In the genomic region with DNA sequence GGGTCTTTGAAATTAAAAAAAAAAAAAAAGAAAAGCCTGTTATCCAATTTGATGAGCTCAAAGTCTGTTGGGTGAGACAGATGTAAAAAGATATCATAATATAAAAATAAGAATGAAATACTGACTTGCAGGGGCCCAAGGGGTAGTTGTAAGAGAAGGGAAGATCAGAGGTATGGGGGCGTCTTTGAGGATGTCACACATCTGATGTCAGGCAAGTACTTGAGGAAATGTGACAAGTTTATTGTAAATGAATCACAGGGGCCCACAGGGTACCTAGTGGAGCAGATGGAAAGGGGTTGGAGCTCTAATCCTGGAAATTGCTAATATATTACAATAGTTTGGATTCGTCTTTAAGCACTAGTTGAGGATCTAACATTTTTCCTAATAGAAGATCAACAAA, we compare ENCODE assay signal across 12 cellular contexts.
DNase-seq lines count a peak whose midpoint lies in the region; ATAC-seq and TF ChIP-seq lines count a peak whose summit lies in the region.
"Had no signal": no experiment of that assay in that cellular context is flagged by ENCODE, and none has a peak within 500 bp of the region (broad histone marks: within the 10 kb centered on the region; RNA-seq: fewer than 3 reads in every experiment).

No MANE protein-coding gene starts in this region.

- H3K27ac Mint-ChIP-seq in activated T-helper 2 cell treated with anti-CD3 and anti-CD28 coated beads, Interferon-gamma antibody, Interleukin-2, Interleukin-4, amounts not matched to agents 10 μg/mL and 5 μg/mL and 100 μg/mL, durations not matched to agents 14 hours and 24 hours and 36 hours = peak overlapping the region; percentile 92

- H3K9me3 ChIP-seq in left ventricle myocardium inferior (replicated peaks) (no peaks in the 10 kb centered on the region), right cardiac atrium (ENCODE audit: control insufficient read depth, low read length) (no peaks in the 10 kb centered on the region), mesodermal cell (ENCODE audit: control insufficient read depth, low read length) (no peaks in the 10 kb centered on the region), tibial artery (no peaks in the 10 kb centered on the region)
- H3K9me3 ChIP-seq: esophagus squamous epithelium, right lobe of liver had no signal

- no peaks in the 10 kb centered on the region for H3K27me3 ChIP-seq in left ventricle myocardium inferior (ENCODE audit: low read depth)
- no peaks in the 10 kb centered on the region for H3K27me3 ChIP-seq in right cardiac atrium (ENCODE audit: control insufficient read depth, insufficient read depth)
- H3K27me3 ChIP-seq in tibial artery = no peaks in the 10 kb centered on the region
- H3K27me3 ChIP-seq: cardiac muscle cell, esophagus squamous epithelium, right lobe of liver had no signal

- TF ChIP-seq CTCF in left ventricle myocardium inferior (IDR thresholded peaks at IDR 0.05; ENCODE audit: borderline replicate concordance) (no peak), tibial artery (IDR thresholded peaks at IDR 0.05) (no peak)

- no peak for DNase-seq in left ventricle myocardium inferior
- no peak for DNase-seq in right cardiac atrium
- no peak for DNase-seq in activated T-helper 2 cell treated with anti-CD3 and anti-CD28 coated beads, Interferon-gamma antibody, Interleukin-2, Interleukin-4, amounts not matched to agents 10 μg/mL and 5 μg/mL and 100 μg/mL, durations not matched to agents 14 hours and 24 hours and 36 hours (ENCODE audit: low spot score)
- DNase-seq in tibial artery = no peak
- no peak for DNase-seq in inferior parietal cortex (ENCODE audit: extremely low spot score)
- DNase-seq: esophagus squamous epithelium, Kasumi-1, right lobe of liver had no signal

- H3K36me3 ChIP-seq in left ventricle myocardium inferior (no peaks in the 10 kb centered on the region), mesodermal cell (ENCODE audit: control insufficient read depth, insufficient read depth, low read length) (no peaks in the 10 kb centered on the region), tibial artery (no peaks in the 10 kb centered on the region)
- H3K36me3 ChIP-seq: cardiac muscle cell, esophagus squamous epithelium, right lobe of liver had no signal

- peaks cover 71% of the 10 kb centered on the region for H3K4me1 Mint-ChIP-seq in activated T-helper 2 cell treated with anti-CD3 and anti-CD28 coated beads, Interferon-gamma antibody, Interleukin-2, Interleukin-4, amounts not matched to agents 10 μg/mL and 5 μg/mL and 100 μg/mL, durations not matched to agents 14 hours and 24 hours and 36 hours (ENCODE audit: low read depth)

- H3K27ac ChIP-seq in left ventricle myocardium inferior (replicated peaks) (peak overlapping the region; percentile 81), right cardiac atrium (ENCODE audit: low read length) (no peak overlapping the region), mesodermal cell (ENCODE audit: low read depth, low read length, severe bottlenecking) (peak overlapping the region; percentile 85), tibial artery (peak overlapping the region; percentile 72 to 74)
- H3K27ac ChIP-seq: cardiac muscle cell, right lobe of liver had no signal

- H3K4me3 ChIP-seq in left ventricle myocardium inferior (no peak overlapping the region), right cardiac atrium (ENCODE audit: low read length) (no peak overlapping the region), mesodermal cell (ENCODE audit: extremely low read depth, insufficient read depth, low read length, poor library complexity, severe bottlenecking) (no peak overlapping the region), tibial artery (no peak overlapping the region)
- H3K4me3 ChIP-seq: cardiac muscle cell, esophagus squamous epithelium, right lobe of liver had no signal

- H3K36me3 Mint-ChIP-seq in activated T-helper 2 cell treated with anti-CD3 and anti-CD28 coated beads, Interferon-gamma antibody, Interleukin-2, Interleukin-4, amounts not matched to agents 10 μg/mL and 5 μg/mL and 100 μg/mL, durations not matched to agents 14 hours and 24 hours and 36 hours (ENCODE audit: low read depth) = peaks cover 5% of the 10 kb centered on the region

- 81% methylated on average over 2 of the region's 2 CpGs for WGBS in right cardiac atrium
- WGBS in mesodermal cell (ENCODE audit: insufficient coverage in 2 of 2), 2 experiments = 75 to 80% methylated on average over 1 of the region's 2 CpGs

- H3K9me3 Mint-ChIP-seq in activated T-helper 2 cell treated with anti-CD3 and anti-CD28 coated beads, Interferon-gamma antibody, Interleukin-2, Interleukin-4, amounts not matched to agents 10 μg/mL and 5 μg/mL and 100 μg/mL, durations not matched to agents 14 hours and 24 hours and 36 hours = no peaks in the 10 kb centered on the region

- peak overlapping the region; percentile 54 for H3K4me3 Mint-ChIP-seq in activated T-helper 2 cell treated with anti-CD3 and anti-CD28 coated beads, Interferon-gamma antibody, Interleukin-2, Interleukin-4, amounts not matched to agents 10 μg/mL and 5 μg/mL and 100 μg/mL, durations not matched to agents 14 hours and 24 hours and 36 hours (ENCODE audit: low read depth)

- ATAC-seq in right cardiac atrium (no peak), HG03135 (IDR thresholded peaks at IDR 0.05; ENCODE audit: unreplicated experiment) (no peak), HG03439 (IDR thresholded peaks at IDR 0.05; ENCODE audit: unreplicated experiment) (no peak)
- ATAC-seq: right lobe of liver had no signal

- H3K4me1 ChIP-seq in left ventricle myocardium inferior (peaks cover 66% of the 10 kb centered on the region), right cardiac atrium (ENCODE audit: control insufficient read depth, insufficient read depth, low read length) (peaks cover 14% of the 10 kb centered on the region), mesodermal cell (ENCODE audit: control insufficient read depth, insufficient read depth, low read length, poor library complexity, severe bottlenecking) (peaks cover 82% of the 10 kb centered on the region), tibial artery (peaks cover 0 to 68% (median 45%) of the 10 kb centered on the region in 4 donors)

- intact Hi-C loops in left ventricle myocardium inferior (cut with micrococcal nuclease) = no loop called here
- intact Hi-C loops in right cardiac atrium (cut with DNase I) = no loop called here
- intact Hi-C loops in activated T-helper 2 cell treated with anti-CD3 and anti-CD28 coated beads, Interferon-gamma antibody, Interleukin-2, Interleukin-4, amounts not matched to agents 10 μg/mL and 5 μg/mL and 100 μg/mL, durations not matched to agents 14 hours and 24 hours and 36 hours (cut with micrococcal nuclease) = no loop called here
- intact Hi-C loops in tibial artery (cut with DNase I; ENCODE audit: low total_unique reads) = no loop called here

- no peaks in the 10 kb centered on the region for H3K27me3 Mint-ChIP-seq in activated T-helper 2 cell treated with anti-CD3 and anti-CD28 coated beads, Interferon-gamma antibody, Interleukin-2, Interleukin-4, amounts not matched to agents 10 μg/mL and 5 μg/mL and 100 μg/mL, durations not matched to agents 14 hours and 24 hours and 36 hours (ENCODE audit: low read depth)
